ENCODE assay signal across 8 cellular contexts in genomic region chr3:71128951-71129350, GRCh38.
DNase-seq lines count a peak whose midpoint lies in the region; ATAC-seq and TF ChIP-seq lines count a peak whose summit lies in the region.

No MANE protein-coding gene starts in this region.

- ATAC-seq in heart right ventricle (peak in 2 of 8 donors; percentile 8 to 15), left ventricle myocardium superior (no peak), GM19324 (IDR thresholded peaks at IDR 0.05; ENCODE audit: low FRiP score, unreplicated experiment) (no peak), GM18909 (IDR thresholded peaks at IDR 0.05; ENCODE audit: poor library complexity, unreplicated experiment) (no peak)

- peak overlapping the region in 9 of 10 donors; percentile 33 to 65 (median 60) for H3K4me3 ChIP-seq in heart right ventricle
- H3K4me3 ChIP-seq in brain microvascular endothelial cell (ENCODE audit: low read depth, low read length) = peak overlapping the region; percentile 61
- H3K4me3 ChIP-seq in mucosa of rectum (ENCODE audit: low read length in 2 of 2) = peak overlapping the region; percentile 78 to 92
- H3K4me3 ChIP-seq in uterus = peak overlapping the region; percentile 48 to 53

- intact Hi-C loops in heart right ventricle (cut with DNase I) = loop anchor here in 5 of 10 donors (1.0 to 10.0 kb wide), 7 partner anchors 62 to 456 kb away; partner anchors contain the start of gene FOXP1 (in 2 of the 5)
- intact Hi-C loops in left ventricle myocardium superior (cut with micrococcal nuclease) = loop anchor here (10.0 kb wide), 1 partner anchor 456 kb away; the partner anchor contains the start of gene FOXP1
- intact Hi-C loops in uterus (cut with DNase I; ENCODE audit: low total_unique reads) = no loop called here

- H3K9me3 ChIP-seq in heart right ventricle = no peaks in the 10 kb centered on the region
- no peaks in the 10 kb centered on the region for H3K9me3 ChIP-seq in mucosa of rectum (ENCODE audit: control insufficient read depth in 2 of 2, low read length in 2 of 2)
- no peaks in the 10 kb centered on the region for H3K9me3 ChIP-seq in uterus

- H3K9ac ChIP-seq in mucosa of rectum (ENCODE audit: low read depth in 1 of 2, low read length in 2 of 2) = peak overlapping the region; percentile 64 to 84

- H3K4me1 ChIP-seq in heart right ventricle = peaks cover 10 to 77% (median 49%) of the 10 kb centered on the region in 9 donors
- H3K4me1 ChIP-seq in mucosa of rectum (ENCODE audit: control insufficient read depth in 2 of 2, insufficient read depth in 2 of 2, low read length in 2 of 2) = peaks cover 37 to 53% of the 10 kb centered on the region in 2 donors
- no peaks in the 10 kb centered on the region for H3K4me1 ChIP-seq in uterus

- WGBS in heart right ventricle, 2 donors = 4 to 5% methylated on average over 6 of the region's 6 CpGs

- H3K27ac ChIP-seq in heart right ventricle = peak overlapping the region; percentile 74 to 94 (median 87)
- H3K27ac ChIP-seq in brain microvascular endothelial cell = peak overlapping the region; percentile 96
- H3K27ac ChIP-seq in mucosa of rectum (ENCODE audit: low read depth in 2 of 2, low read length in 2 of 2) = peak overlapping the region; percentile 92 to 94
- H3K27ac ChIP-seq in uterus = peak overlapping the region; percentile 78 to 96

- TF ChIP-seq POLR2A in uterus (IDR thresholded peaks at IDR 0.05) = no peak

- H3K36me3 ChIP-seq in heart right ventricle (no peaks in the 10 kb centered on the region), brain microvascular endothelial cell (replicated peaks) (no peaks in the 10 kb centered on the region), mucosa of rectum (ENCODE audit: control insufficient read depth in 2 of 2, insufficient read depth in 2 of 2, low read length in 2 of 2) (no peaks in the 10 kb centered on the region), uterus (no peaks in the 10 kb centered on the region)

- no peak for TF ChIP-seq CTCF in heart right ventricle (IDR thresholded peaks at IDR 0.05)
- TF ChIP-seq CTCF in brain microvascular endothelial cell (IDR thresholded peaks at IDR 0.05; ENCODE audit: low read depth, low read length, missing control alignments) = no peak
- no peak for TF ChIP-seq CTCF in uterus (IDR thresholded peaks at IDR 0.05)

- H3K27me3 ChIP-seq in heart right ventricle (no peaks in the 10 kb centered on the region), brain microvascular endothelial cell (replicated peaks) (no peaks in the 10 kb centered on the region), mucosa of rectum (ENCODE audit: control insufficient read depth in 2 of 2, insufficient read depth in 2 of 2, low read length in 2 of 2) (no peaks in the 10 kb centered on the region), uterus (no peaks in the 10 kb centered on the region)

- DNase-seq in heart right ventricle (no peak), left ventricle myocardium superior (no peak), brain microvascular endothelial cell (peak; percentile 60), uterus (no peak), SHP77 treated with DMSO at 0.1 percent for 48 hours (lab: John Stamatoyannopoulos, UW) (no peak)

- in situ Hi-C loops in brain microvascular endothelial cell (cut with HindIII; ENCODE audit: low pct_ligation_motif_present, low sequenced_read_pairs) = no loop called here
